Comparison of ENCODE assay signal across 12 cellular contexts in genomic region chr12:27616356-27617150, GRCh38.
A peak's percentile ranks its signal among the peaks of the same experiment; 100 is the strongest.
DNase-seq lines count a peak whose midpoint lies in the region; ATAC-seq and TF ChIP-seq lines count a peak whose summit lies in the region.
"Had no signal": no experiment of that assay in that cellular context is flagged by ENCODE, and none has a peak within 500 bp of the region (broad histone marks: within the 10 kb centered on the region; RNA-seq: fewer than 3 reads in every experiment).

No MANE protein-coding gene starts in this region.

- peaks cover 0 to 47% of the 10 kb centered on the region in 2 donors for H3K4me1 ChIP-seq in right atrium auricular region
- H3K4me1 ChIP-seq in left lung: peaks cover 7 to 18% of the 10 kb centered on the region in 2 donors
- H3K4me1 ChIP-seq in tibial nerve: peaks cover 0 to 22% (median 7%) of the 10 kb centered on the region in 4 donors

- TF ChIP-seq CTCF in right atrium auricular region (IDR thresholded peaks at IDR 0.05) (no peak), left lung (IDR thresholded peaks at IDR 0.05) (no peak), tibial nerve (IDR thresholded peaks at IDR 0.05) (no peak)

- H3K36me3 ChIP-seq in right atrium auricular region (no peaks in the 10 kb centered on the region), left lung (no peaks in the 10 kb centered on the region), tibial nerve (no peaks in the 10 kb centered on the region)

- H3K9me3 ChIP-seq in right atrium auricular region (no peaks in the 10 kb centered on the region), left lung (no peaks in the 10 kb centered on the region), tibial nerve (no peaks in the 10 kb centered on the region)

- WGBS in tibial nerve, 2 donors: 36 to 50% methylated on average over 5 of the region's 5 CpGs

- peak overlapping the region in 1 of 2 donors; percentile 45 for H3K27ac ChIP-seq in right atrium auricular region
- no peak overlapping the region for H3K27ac ChIP-seq in left lung
- H3K27ac ChIP-seq in tibial nerve: no peak overlapping the region

- TF ChIP-seq POLR2A in tibial nerve (IDR thresholded peaks at IDR 0.05) (no peak), GM18505 (IDR thresholded peaks at IDR 0.05; ENCODE audit: borderline replicate concordance, extremely low read depth, insufficient read depth, insufficient read length) (no peak)

- no peak for TF ChIP-seq EP300 in tibial nerve (IDR thresholded peaks at IDR 0.05)

- DNase-seq in Right ventricle myocardium superior: no peak
- DNase-seq in right atrium auricular region (ENCODE audit: low spot score): no peak
- DNase-seq in astrocyte of the hippocampus (ENCODE audit: low read depth, low spot score): peak; percentile 34
- DNase-seq in left lung: no peak
- no peak for DNase-seq in tibial nerve (ENCODE audit: low spot score in 2 of 2)
- DNase-seq: activated CD4-positive, alpha-beta T cell treated with anti-CD3 and anti-CD28 coated beads, Interleukin-2, amount 50 U/mL, for 48 hours; hippocampal formation; NCI-H1092; NCI-H510A treated with DMSO at 0.1 percent for 48 hours had no signal

- H3K4me3 ChIP-seq in right atrium auricular region (no peak overlapping the region), left lung (no peak overlapping the region), tibial nerve (no peak overlapping the region)

- ATAC-seq in Right ventricle myocardium superior (ENCODE audit: poor library complexity) (peak; percentile 14), left lung (peak; percentile 24), HG02759 (IDR thresholded peaks at IDR 0.05; ENCODE audit: unreplicated experiment) (no peak), GM18505 (IDR thresholded peaks at IDR 0.05; ENCODE audit: unreplicated experiment) (no peak), GM19351 (IDR thresholded peaks at IDR 0.05; ENCODE audit: unreplicated experiment) (no peak)

- H3K27me3 ChIP-seq in right atrium auricular region (no peaks in the 10 kb centered on the region), left lung (no peaks in the 10 kb centered on the region), tibial nerve (no peaks in the 10 kb centered on the region)

- intact Hi-C loops in Right ventricle myocardium superior (cut with DNase I) (no loop called here), left lung (cut with DNase I) (no loop called here)

Comparison
In these comparisons a context has a peak if more than half of its experiments do, and no peak if none do; other contexts are left out.
1. ATAC-seq: peak in Right ventricle myocardium superior (single experiment) and left lung (single experiment); none in HG02759 (single experiment), GM18505 (single experiment) and GM19351 (single experiment).